2 cellular contexts compared by ENCODE assay signal in the genomic region with DNA sequence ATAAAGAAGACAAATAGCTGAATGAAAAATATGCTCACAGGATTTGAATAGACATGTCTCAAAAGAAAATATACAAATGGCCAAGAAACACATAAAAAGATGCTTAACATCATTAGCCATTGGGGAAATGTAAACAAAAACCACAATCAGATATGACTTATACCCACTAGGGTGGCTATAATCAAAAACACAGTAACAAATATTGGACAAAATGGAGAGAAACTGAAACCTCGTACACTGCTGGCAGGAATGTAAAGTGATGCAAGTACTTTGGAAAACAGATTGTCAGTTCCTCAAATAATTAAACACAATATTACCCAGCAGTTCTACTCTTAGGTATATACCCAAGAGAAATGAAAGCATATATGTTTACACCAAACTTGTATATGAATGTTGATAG.
TF ChIP-seq lines count a peak whose summit lies in the region.

No MANE protein-coding gene starts in this region.

TF ChIP-seq in liver, 16 proteins besides CTCF, POLR2A, EP300 and RAD21 (continued from another document):
- TF ChIP-seq, protein P1, sequence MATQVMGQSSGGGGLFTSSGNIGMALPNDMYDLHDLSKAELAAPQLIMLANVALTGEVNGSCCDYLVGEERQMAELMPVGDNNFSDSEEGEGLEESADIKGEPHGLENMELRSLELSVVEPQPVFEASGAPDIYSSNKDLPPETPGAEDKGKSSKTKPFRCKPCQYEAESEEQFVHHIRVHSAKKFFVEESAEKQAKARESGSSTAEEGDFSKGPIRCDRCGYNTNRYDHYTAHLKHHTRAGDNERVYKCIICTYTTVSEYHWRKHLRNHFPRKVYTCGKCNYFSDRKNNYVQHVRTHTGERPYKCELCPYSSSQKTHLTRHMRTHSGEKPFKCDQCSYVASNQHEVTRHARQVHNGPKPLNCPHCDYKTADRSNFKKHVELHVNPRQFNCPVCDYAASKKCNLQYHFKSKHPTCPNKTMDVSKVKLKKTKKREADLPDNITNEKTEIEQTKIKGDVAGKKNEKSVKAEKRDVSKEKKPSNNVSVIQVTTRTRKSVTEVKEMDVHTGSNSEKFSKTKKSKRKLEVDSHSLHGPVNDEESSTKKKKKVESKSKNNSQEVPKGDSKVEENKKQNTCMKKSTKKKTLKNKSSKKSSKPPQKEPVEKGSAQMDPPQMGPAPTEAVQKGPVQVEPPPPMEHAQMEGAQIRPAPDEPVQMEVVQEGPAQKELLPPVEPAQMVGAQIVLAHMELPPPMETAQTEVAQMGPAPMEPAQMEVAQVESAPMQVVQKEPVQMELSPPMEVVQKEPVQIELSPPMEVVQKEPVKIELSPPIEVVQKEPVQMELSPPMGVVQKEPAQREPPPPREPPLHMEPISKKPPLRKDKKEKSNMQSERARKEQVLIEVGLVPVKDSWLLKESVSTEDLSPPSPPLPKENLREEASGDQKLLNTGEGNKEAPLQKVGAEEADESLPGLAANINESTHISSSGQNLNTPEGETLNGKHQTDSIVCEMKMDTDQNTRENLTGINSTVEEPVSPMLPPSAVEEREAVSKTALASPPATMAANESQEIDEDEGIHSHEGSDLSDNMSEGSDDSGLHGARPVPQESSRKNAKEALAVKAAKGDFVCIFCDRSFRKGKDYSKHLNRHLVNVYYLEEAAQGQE (IDR thresholded peaks at IDR 0.05) = no peak
- TF ChIP-seq, protein P2, sequence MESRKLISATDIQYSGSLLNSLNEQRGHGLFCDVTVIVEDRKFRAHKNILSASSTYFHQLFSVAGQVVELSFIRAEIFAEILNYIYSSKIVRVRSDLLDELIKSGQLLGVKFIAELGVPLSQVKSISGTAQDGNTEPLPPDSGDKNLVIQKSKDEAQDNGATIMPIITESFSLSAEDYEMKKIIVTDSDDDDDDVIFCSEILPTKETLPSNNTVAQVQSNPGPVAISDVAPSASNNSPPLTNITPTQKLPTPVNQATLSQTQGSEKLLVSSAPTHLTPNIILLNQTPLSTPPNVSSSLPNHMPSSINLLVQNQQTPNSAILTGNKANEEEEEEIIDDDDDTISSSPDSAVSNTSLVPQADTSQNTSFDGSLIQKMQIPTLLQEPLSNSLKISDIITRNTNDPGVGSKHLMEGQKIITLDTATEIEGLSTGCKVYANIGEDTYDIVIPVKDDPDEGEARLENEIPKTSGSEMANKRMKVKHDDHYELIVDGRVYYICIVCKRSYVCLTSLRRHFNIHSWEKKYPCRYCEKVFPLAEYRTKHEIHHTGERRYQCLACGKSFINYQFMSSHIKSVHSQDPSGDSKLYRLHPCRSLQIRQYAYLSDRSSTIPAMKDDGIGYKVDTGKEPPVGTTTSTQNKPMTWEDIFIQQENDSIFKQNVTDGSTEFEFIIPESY (IDR thresholded peaks at IDR 0.05) = no peak

TF ChIP-seq in HepG2, 621 proteins besides CTCF, POLR2A, EP300 and RAD21 (continued from another document):
- TF ChIP-seq, protein P3, sequence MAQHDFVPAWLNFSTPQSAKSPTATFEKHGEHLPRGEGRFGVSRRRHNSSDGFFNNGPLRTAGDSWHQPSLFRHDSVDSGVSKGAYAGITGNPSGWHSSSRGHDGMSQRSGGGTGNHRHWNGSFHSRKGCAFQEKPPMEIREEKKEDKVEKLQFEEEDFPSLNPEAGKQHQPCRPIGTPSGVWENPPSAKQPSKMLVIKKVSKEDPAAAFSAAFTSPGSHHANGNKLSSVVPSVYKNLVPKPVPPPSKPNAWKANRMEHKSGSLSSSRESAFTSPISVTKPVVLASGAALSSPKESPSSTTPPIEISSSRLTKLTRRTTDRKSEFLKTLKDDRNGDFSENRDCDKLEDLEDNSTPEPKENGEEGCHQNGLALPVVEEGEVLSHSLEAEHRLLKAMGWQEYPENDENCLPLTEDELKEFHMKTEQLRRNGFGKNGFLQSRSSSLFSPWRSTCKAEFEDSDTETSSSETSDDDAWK (CRISPR knock-in tag; IDR thresholded peaks at IDR 0.05) = no peak
- TF ChIP-seq SRSF9 (IDR thresholded peaks at IDR 0.05; ENCODE audit: borderline replicate concordance, insufficient read depth, low read depth, low read length, poor library complexity, severe bottlenecking) = no peak
- TF ChIP-seq ATM (IDR thresholded peaks at IDR 0.05; ENCODE audit: borderline replicate concordance) = no peak
- no peak for TF ChIP-seq ZMYM3 (CRISPR knock-in tag; IDR thresholded peaks at IDR 0.05)
- TF ChIP-seq, protein P4, sequence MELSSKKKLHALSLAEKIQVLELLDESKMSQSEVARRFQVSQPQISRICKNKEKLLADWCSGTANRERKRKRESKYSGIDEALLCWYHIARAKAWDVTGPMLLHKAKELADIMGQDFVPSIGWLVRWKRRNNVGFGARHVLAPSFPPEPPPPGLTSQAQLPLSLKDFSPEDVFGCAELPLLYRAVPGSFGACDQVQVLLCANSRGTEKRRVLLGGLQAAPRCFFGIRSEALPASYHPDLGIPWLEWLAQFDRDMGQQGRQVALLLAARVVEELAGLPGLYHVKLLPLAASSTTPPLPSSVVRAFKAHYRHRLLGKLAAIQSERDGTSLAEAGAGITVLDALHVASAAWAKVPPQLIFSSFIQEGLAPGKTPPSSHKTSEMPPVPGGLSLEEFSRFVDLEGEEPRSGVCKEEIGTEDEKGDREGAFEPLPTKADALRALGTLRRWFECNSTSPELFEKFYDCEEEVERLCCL (CRISPR knock-in tag; IDR thresholded peaks at IDR 0.05; ENCODE audit: borderline replicate concordance) = no peak
- no peak for TF ChIP-seq ZNF143 (CRISPR knock-in tag; IDR thresholded peaks at IDR 0.05)
- no peak for TF ChIP-seq KMT2A (CRISPR knock-in tag; IDR thresholded peaks at IDR 0.05)
